ENCODE assay signal across 16 cellular contexts in the genomic region with DNA sequence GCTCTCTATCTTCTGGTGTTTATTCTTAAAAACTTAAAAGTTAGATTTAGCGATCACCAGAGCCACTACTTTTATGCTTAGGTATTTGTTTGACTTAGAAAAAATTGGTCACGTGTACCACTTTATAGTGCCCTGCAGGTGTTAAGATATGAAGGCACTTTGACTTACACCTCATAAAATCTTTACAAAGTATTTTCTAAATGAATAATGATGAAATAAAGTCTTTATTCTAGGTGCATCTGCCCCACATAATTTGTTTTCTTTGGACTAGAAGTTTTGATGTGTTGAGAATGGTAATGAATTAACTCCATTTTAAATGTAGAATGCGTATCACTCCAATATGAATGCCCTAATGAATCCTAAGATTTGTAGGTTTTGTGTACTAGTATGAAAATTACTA. TPM values are rescaled to one million over a fixed set of nuclear protein-coding genes. Genes with fewer than 3 reads are reported as not detected.
DNase-seq lines count a peak whose midpoint lies in the region; ATAC-seq and FAIRE-seq lines count a peak whose summit lies in the region.
"Had no signal": no experiment of that assay in that cellular context is flagged by ENCODE, and none has a peak within 500 bp of the region (broad histone marks: within the 10 kb centered on the region; RNA-seq: fewer than 3 reads in every experiment).

No MANE protein-coding gene starts in this region.

- H3K4me3 ChIP-seq in ACC112 (ENCODE audit: low read depth, low read length), result peak overlapping the region; percentile 94
- H3K4me3 ChIP-seq in naive thymus-derived CD4-positive, alpha-beta T cell (ENCODE audit: low read length), result no peak overlapping the region

- H3K9me3 ChIP-seq in naive thymus-derived CD4-positive, alpha-beta T cell (ENCODE audit: control insufficient read depth in 2 of 3, low read length in 3 of 3), result no peaks in the 10 kb centered on the region

- peaks cover 73% of the 10 kb centered on the region for H3K79me2 ChIP-seq in ACC112 (ENCODE audit: control insufficient read depth, insufficient read depth, low read length, unreplicated experiment)

- H3K27me3 Mint-ChIP-seq in activated CD4-positive, alpha-beta memory T cell treated with anti-CD3 and anti-CD28 coated beads, Interleukin-2, amount 10 ng/mL, durations not matched to agents 7 days and 5 days, result no peaks in the 10 kb centered on the region
- no peaks in the 10 kb centered on the region for H3K27me3 Mint-ChIP-seq in naive thymus-derived CD4-positive, alpha-beta T cell
- H3K27me3 Mint-ChIP-seq: activated B cell treated with CpG ODN at 0.5 μM for 24 hours had no signal

- peaks cover 7% of the 10 kb centered on the region for H3K36me3 Mint-ChIP-seq in activated CD4-positive, alpha-beta memory T cell treated with anti-CD3 and anti-CD28 coated beads, Interleukin-2, amount 10 ng/mL, durations not matched to agents 7 days and 5 days (ENCODE audit: low read depth)
- H3K36me3 Mint-ChIP-seq in naive thymus-derived CD4-positive, alpha-beta T cell, result peaks cover 0 to 5% (median 0%) of the 10 kb centered on the region in 5 donors
- H3K36me3 Mint-ChIP-seq: CD14-positive monocyte had no signal

- H3K36me3 ChIP-seq in ACC112 (ENCODE audit: insufficient read depth, low read length), result no peaks in the 10 kb centered on the region
- H3K36me3 ChIP-seq in naive thymus-derived CD4-positive, alpha-beta T cell (ENCODE audit: control insufficient read depth in 2 of 3, insufficient read depth in 3 of 3, low read length in 3 of 3), result peaks cover 0 to 5% (median 0%) of the 10 kb centered on the region in 3 experiments

- no peak overlapping the region for H2AFZ ChIP-seq in ACC112 (ENCODE audit: low read length, unreplicated experiment)

- H3K4me3 Mint-ChIP-seq in activated CD4-positive, alpha-beta memory T cell treated with anti-CD3 and anti-CD28 coated beads, Interleukin-2, amount 10 ng/mL, durations not matched to agents 7 days and 5 days, result peak overlapping the region; percentile 97
- peak overlapping the region in 8 of 10 donors; percentile 41 to 98 (median 93) for H3K4me3 Mint-ChIP-seq in naive thymus-derived CD4-positive, alpha-beta T cell

- intact Hi-C loops in naive thymus-derived CD4-positive, alpha-beta T cell (cut with micrococcal nuclease), result loop anchor here (1.0 to 10.0 kb wide), 7 partner anchors 9 to 1720 kb away; partner anchors contain the start of genes EOLA1 (in 1 of the 2), IDS (in 1 of the 2) and TMEM185A (in 1 of the 2)

- H3K4me1 Mint-ChIP-seq in activated CD4-positive, alpha-beta memory T cell treated with anti-CD3 and anti-CD28 coated beads, Interleukin-2, amount 10 ng/mL, durations not matched to agents 7 days and 5 days, result peaks cover 58% of the 10 kb centered on the region
- peaks cover 16 to 68% (median 57%) of the 10 kb centered on the region in 7 donors for H3K4me1 Mint-ChIP-seq in naive thymus-derived CD4-positive, alpha-beta T cell

- H3K27me3 ChIP-seq in ACC112 (ENCODE audit: insufficient read depth, low read length), result no peaks in the 10 kb centered on the region
- H3K27me3 ChIP-seq in naive thymus-derived CD4-positive, alpha-beta T cell (ENCODE audit: control insufficient read depth in 2 of 2, insufficient read depth in 2 of 2, low read length in 2 of 2), result no peaks in the 10 kb centered on the region

- H3K27ac Mint-ChIP-seq in activated CD4-positive, alpha-beta memory T cell treated with anti-CD3 and anti-CD28 coated beads, Interleukin-2, amount 10 ng/mL, durations not matched to agents 7 days and 5 days, result no peak overlapping the region
- H3K27ac Mint-ChIP-seq in naive thymus-derived CD4-positive, alpha-beta T cell, result peak overlapping the region in 6 of 9 donors; percentile 23 to 90 (median 63)
- H3K27ac Mint-ChIP-seq: activated B cell treated with CpG ODN at 0.5 μM for 24 hours, CD14-positive monocyte had no signal

- POLR2A ChIA-PET in activated CD4-positive, alpha-beta memory T cell treated with anti-CD3 and anti-CD28 coated beads, Interleukin-2, amount 10 ng/mL, durations not matched to agents 7 days and 5 days (lab: Charles Lee), result no interaction called here
- POLR2A ChIA-PET in naive thymus-derived CD4-positive, alpha-beta T cell (lab: Charles Lee), result no interaction called here

- no peak overlapping the region for H3K27ac ChIP-seq in ACC112 (ENCODE audit: low read depth, low read length)
- no peak overlapping the region for H3K27ac ChIP-seq in naive thymus-derived CD4-positive, alpha-beta T cell (ENCODE audit: low read depth, low read length)

- no peak for DNase-seq in GM18507 (ENCODE audit: extremely low spot score, insufficient read length, low read depth)
- DNase-seq in activated CD4-positive, alpha-beta memory T cell treated with anti-CD3 and anti-CD28 coated beads, Interleukin-2, amount 10 ng/mL, durations not matched to agents 7 days and 5 days, result no peak
- DNase-seq in naive thymus-derived CD4-positive, alpha-beta T cell, result no peak
- no peak for DNase-seq in NCI-H526 (lab: John Stamatoyannopoulos, UW)
- no peak for DNase-seq in NCI-H2171 treated with DMSO at 0.1 percent for 48 hours (lab: John Stamatoyannopoulos, UW)
- DNase-seq in GDM1 (lab: John Stamatoyannopoulos, UW), result no peak
- DNase-seq: activated B cell treated with CpG ODN at 0.5 μM for 24 hours; activated effector memory CD4-positive, alpha-beta T cell treated with Interleukin-2 at 50 U/mL for 16 hours; mesenchymal stem cell; NCI-H2029; posterior cingulate gyrus; stimulated activated CD4-positive, alpha-beta T cell treated with anti-CD3 and anti-CD28 coated beads, Interleukin-2, amount 100 ng/mL, for 48 hours; stimulated activated naive CD8-positive, alpha-beta T cell treated with anti-CD3 and anti-CD28 coated beads, Interleukin-15, Interleukin-2, amounts not matched to agents 100 U/mL and 50 U/mL, for 24 hours had no signal

- ATAC-seq in naive thymus-derived CD4-positive, alpha-beta T cell, result no peak
- no peak for ATAC-seq in GM21367 (IDR thresholded peaks at IDR 0.05; ENCODE audit: unreplicated experiment)
- ATAC-seq: stimulated activated naive CD8-positive, alpha-beta T cell treated with anti-CD3 and anti-CD28 coated beads, Interleukin-15, Interleukin-2, amounts not matched to agents 100 U/mL and 50 U/mL, for 24 hours had no signal

- H3K9me3 Mint-ChIP-seq in activated CD4-positive, alpha-beta memory T cell treated with anti-CD3 and anti-CD28 coated beads, Interleukin-2, amount 10 ng/mL, durations not matched to agents 7 days and 5 days, result no peaks in the 10 kb centered on the region
- peaks cover 0 to 1% (median 0%) of the 10 kb centered on the region in 11 donors for H3K9me3 Mint-ChIP-seq in naive thymus-derived CD4-positive, alpha-beta T cell
- H3K9me3 Mint-ChIP-seq: activated B cell treated with CpG ODN at 0.5 μM for 24 hours had no signal

- H3K4me1 ChIP-seq in ACC112 (ENCODE audit: control insufficient read depth, insufficient read depth, low read length, unreplicated experiment), result peaks cover 13% of the 10 kb centered on the region
- H3K4me1 ChIP-seq in naive thymus-derived CD4-positive, alpha-beta T cell (ENCODE audit: control insufficient read depth in 2 of 2, insufficient read depth in 2 of 2, low read length in 2 of 2), result peaks cover 23 to 59% of the 10 kb centered on the region in 2 donors

- FAIRE-seq in GM18507 (lab: Jason Lieb, UNC), result peak; percentile 31

- CTCF ChIA-PET in activated CD4-positive, alpha-beta memory T cell treated with anti-CD3 and anti-CD28 coated beads, Interleukin-2, amount 10 ng/mL, durations not matched to agents 7 days and 5 days (lab: Charles Lee), result no interaction called here
- CTCF ChIA-PET in naive thymus-derived CD4-positive, alpha-beta T cell (lab: Charles Lee), result no interaction called here

RNA-seq across cellular contexts. Expression of gene FMR1, which starts 2.9 kb away (rescaled TPM):
- total RNA-seq in activated CD4-positive, alpha-beta memory T cell treated with anti-CD3 and anti-CD28 coated beads, Interleukin-2, amount 10 ng/mL, durations not matched to agents 7 days and 5 days, result 10 to 100 TPM; 55.5 to 58.7 TPM
- total RNA-seq in naive thymus-derived CD4-positive, alpha-beta T cell, result 10 to 100 TPM; 50.6 to 84.2 (median 76.8) TPM
- polyA plus RNA-seq in naive thymus-derived CD4-positive, alpha-beta T cell, result 1 to 10 TPM; 4.5 to 6.4 TPM
